8 cellular contexts compared by ENCODE assay signal in genomic region chr4:170089743-170090666, GRCh38. TPM values are rescaled to one million over a fixed set of nuclear protein-coding genes. Genes with fewer than 3 reads are reported as not detected.
DNase-seq lines count a peak whose midpoint lies in the region; ATAC-seq and TF ChIP-seq lines count a peak whose summit lies in the region.

Gene AADAT (minus strand): TSS chr4:170089956. CDS start chr4:170089690, 266 bp downstream.

- peak within 1 kb of the TSS; percentile 20 for H3K4me3 Mint-ChIP-seq in activated T-helper 17 cell treated with anti-CD3 and anti-CD28 coated beads, Interleukin-2, amount 50 U/mL, for 72 hours
- H3K4me3 Mint-ChIP-seq in nephron, result peak within 1 kb of the TSS; percentile 92 to 97 (median 92)

- H3K9me3 Mint-ChIP-seq in activated T-helper 17 cell treated with anti-CD3 and anti-CD28 coated beads, Interleukin-2, amount 50 U/mL, for 72 hours, result no peaks in the 10 kb centered on the region
- no peaks in the 10 kb centered on the region for H3K9me3 Mint-ChIP-seq in nephron

- DNase-seq in AG08395 (ENCODE audit: low spot score) (peak; percentile 91), GM12864 (ENCODE audit: low read depth) (no peak), NCI-H2196 treated with DMSO at 0.1 percent for 48 hours (lab: John Stamatoyannopoulos, UW; ENCODE audit: unreplicated experiment) (peak; percentile 50), germinal center (ENCODE audit: low spot score) (peak; percentile 15), NK-92 (lab: John Stamatoyannopoulos, UW; ENCODE audit: unreplicated experiment) (no peak)

- peak; percentile 19 for TF ChIP-seq CTCF in GM12864 (IDR thresholded peaks at IDR 0.05; ENCODE audit: low read depth, low read length, missing control alignments)
- TF ChIP-seq CTCF in nephron (IDR thresholded peaks at IDR 0.05; ENCODE audit: unreplicated experiment in 3 of 3), result peak; percentile 77 to 93 (median 80)

- no peak within 1 kb of the TSS for H3K27ac Mint-ChIP-seq in activated T-helper 17 cell treated with anti-CD3 and anti-CD28 coated beads, Interleukin-2, amount 50 U/mL, for 72 hours
- H3K27ac Mint-ChIP-seq in nephron, result peak within 1 kb of the TSS; percentile 78 to 98 (median 97)

- H3K4me1 Mint-ChIP-seq in activated T-helper 17 cell treated with anti-CD3 and anti-CD28 coated beads, Interleukin-2, amount 50 U/mL, for 72 hours, result no peaks in the 10 kb centered on the region
- peaks cover 15% of the 10 kb centered on the region for H3K4me1 Mint-ChIP-seq in nephron

- H3K4me3 ChIP-seq in GM12864 (ENCODE audit: low read depth, low read length), result no peak within 1 kb of the TSS

- peaks cover 48% of the 10 kb centered on the region for H3K27me3 Mint-ChIP-seq in activated T-helper 17 cell treated with anti-CD3 and anti-CD28 coated beads, Interleukin-2, amount 50 U/mL, for 72 hours
- peaks cover 12% of the 10 kb centered on the region for H3K27me3 Mint-ChIP-seq in nephron (ENCODE audit: low read depth)

- peak; percentile 84 for ATAC-seq in HG02970 (IDR thresholded peaks at IDR 0.05; ENCODE audit: low FRiP score, unreplicated experiment)
- peak; percentile 44 for ATAC-seq in activated T-helper 17 cell treated with anti-CD3 and anti-CD28 coated beads, Interleukin-2, amount 50 U/mL, for 72 hours (replicated peaks)

- no peaks in the 10 kb centered on the region for H3K36me3 Mint-ChIP-seq in activated T-helper 17 cell treated with anti-CD3 and anti-CD28 coated beads, Interleukin-2, amount 50 U/mL, for 72 hours (ENCODE audit: low read depth)
- peaks cover 37% of the 10 kb centered on the region for H3K36me3 Mint-ChIP-seq in nephron (ENCODE audit: low read depth)

RNA-seq across cellular contexts. Expression of gene AADAT, which starts in this region (rescaled TPM):
- not detected for total RNA-seq in activated T-helper 17 cell treated with anti-CD3 and anti-CD28 coated beads, Interleukin-2, amount 50 U/mL, for 72 hours

Comparison
In these comparisons a context has a peak if more than half of its experiments do, and no peak if none do; other contexts are left out.
1. Peak in ATAC-seq in activated T-helper 17 cell treated with anti-CD3 and anti-CD28 coated beads, Interleukin-2, amount 50 U/mL, for 72 hours; RNA of the gene not detected or under 1 TPM.
2. DNase-seq: peak in AG08395 (single experiment), NCI-H2196 treated with DMSO at 0.1 percent for 48 hours (single experiment) and germinal center (single experiment); none in GM12864 (single experiment) and NK-92 (single experiment).